1 cellular context compared by ENCODE assay signal in the genomic region with DNA sequence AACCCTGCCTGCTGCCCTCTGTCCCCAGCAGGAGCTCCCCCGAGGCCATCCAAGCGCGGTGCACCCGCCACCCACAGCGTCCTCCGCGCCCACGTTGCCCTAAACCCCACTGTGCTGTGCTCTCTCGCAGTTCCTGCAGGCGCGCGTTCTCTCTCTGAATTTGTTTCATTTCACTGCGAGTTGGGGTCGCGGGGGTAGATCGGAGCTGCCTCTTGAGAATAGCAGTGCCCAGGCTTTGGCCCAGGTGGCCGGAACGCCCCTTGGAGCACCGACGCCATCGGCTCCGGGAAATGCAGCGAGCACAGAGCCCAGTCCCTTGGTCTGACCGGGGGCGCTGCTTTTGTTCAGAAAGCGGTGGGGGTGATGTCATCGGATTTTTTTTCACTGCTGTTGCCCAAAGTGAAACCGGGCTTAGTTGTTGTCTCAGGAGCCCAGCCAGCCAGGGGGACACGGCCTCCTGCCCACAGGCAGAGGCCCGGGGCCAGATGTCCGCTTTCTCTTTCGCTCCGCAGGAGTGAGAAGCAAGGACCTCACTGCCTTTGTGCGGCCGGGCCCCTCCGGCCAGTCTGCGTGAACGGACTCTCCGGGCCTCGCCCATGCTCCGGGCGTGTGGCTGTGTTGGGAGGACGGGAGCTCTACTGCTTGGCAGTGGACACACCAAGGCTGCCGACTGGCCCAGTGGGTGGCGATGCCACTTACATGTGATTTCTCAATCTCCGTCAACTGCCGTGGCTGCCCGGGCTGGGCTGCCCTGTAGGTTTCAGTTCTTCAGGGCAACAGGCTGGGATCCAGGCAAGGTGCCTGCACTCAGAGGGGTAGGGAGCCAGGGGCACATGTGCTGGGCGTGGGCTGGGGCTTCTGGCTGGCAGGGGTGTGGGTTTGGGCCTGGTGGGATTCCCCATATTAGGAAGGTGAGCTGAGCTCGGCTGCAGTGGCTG.
A peak's percentile ranks its signal among the peaks of the same experiment; 100 is the strongest.
TF ChIP-seq lines count a peak whose summit lies in the region.

No MANE protein-coding gene starts in this region.

TF ChIP-seq in GM12878, 131 proteins besides CTCF, POLR2A, EP300 and RAD21 (continued from another document):
- TF ChIP-seq SPI1 (IDR thresholded peaks at IDR 0.05; ENCODE audit: borderline replicate concordance, insufficient read depth, low read depth, low read length) (no peak), IRF4 (IDR thresholded peaks at IDR 0.05; ENCODE audit: low read depth, low read length) (0 out of 2 replicates have a peak, but pooled peaks have one; percentile 4), PAX5 (IDR thresholded peaks at IDR 0.05; ENCODE audit: borderline replicate concordance, low read depth, low read length) (0 out of 2 replicates have a peak, but pooled peaks have one; percentile 37), RUNX3 (IDR thresholded peaks at IDR 0.05; ENCODE audit: low read length) (peak; percentile 36), SMAD1 (IDR thresholded peaks at IDR 0.05; ENCODE audit: low read depth, partially characterized antibody) (no peak), RCOR1 (conservative IDR thresholded peaks at IDR 0.05; ENCODE audit: low read depth, low read length) (no peak), CBX5 (IDR thresholded peaks at IDR 0.05; ENCODE audit: low read depth) (peak; percentile 22; the same call in 1 of the 2 replicates)
- TF ChIP-seq, protein P1, sequence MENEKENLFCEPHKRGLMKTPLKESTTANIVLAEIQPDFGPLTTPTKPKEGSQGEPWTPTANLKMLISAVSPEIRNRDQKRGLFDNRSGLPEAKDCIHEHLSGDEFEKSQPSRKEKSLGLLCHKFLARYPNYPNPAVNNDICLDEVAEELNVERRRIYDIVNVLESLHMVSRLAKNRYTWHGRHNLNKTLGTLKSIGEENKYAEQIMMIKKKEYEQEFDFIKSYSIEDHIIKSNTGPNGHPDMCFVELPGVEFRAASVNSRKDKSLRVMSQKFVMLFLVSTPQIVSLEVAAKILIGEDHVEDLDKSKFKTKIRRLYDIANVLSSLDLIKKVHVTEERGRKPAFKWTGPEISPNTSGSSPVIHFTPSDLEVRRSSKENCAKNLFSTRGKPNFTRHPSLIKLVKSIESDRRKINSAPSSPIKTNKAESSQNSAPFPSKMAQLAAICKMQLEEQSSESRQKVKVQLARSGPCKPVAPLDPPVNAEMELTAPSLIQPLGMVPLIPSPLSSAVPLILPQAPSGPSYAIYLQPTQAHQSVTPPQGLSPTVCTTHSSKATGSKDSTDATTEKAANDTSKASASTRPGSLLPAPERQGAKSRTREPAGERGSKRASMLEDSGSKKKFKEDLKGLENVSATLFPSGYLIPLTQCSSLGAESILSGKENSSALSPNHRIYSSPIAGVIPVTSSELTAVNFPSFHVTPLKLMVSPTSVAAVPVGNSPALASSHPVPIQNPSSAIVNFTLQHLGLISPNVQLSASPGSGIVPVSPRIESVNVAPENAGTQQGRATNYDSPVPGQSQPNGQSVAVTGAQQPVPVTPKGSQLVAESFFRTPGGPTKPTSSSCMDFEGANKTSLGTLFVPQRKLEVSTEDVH (IDR thresholded peaks at IDR 0.05; ENCODE audit: low read depth, partially characterized antibody): no peak
